ENCODE assay signal across 16 cellular contexts in the genomic region with DNA sequence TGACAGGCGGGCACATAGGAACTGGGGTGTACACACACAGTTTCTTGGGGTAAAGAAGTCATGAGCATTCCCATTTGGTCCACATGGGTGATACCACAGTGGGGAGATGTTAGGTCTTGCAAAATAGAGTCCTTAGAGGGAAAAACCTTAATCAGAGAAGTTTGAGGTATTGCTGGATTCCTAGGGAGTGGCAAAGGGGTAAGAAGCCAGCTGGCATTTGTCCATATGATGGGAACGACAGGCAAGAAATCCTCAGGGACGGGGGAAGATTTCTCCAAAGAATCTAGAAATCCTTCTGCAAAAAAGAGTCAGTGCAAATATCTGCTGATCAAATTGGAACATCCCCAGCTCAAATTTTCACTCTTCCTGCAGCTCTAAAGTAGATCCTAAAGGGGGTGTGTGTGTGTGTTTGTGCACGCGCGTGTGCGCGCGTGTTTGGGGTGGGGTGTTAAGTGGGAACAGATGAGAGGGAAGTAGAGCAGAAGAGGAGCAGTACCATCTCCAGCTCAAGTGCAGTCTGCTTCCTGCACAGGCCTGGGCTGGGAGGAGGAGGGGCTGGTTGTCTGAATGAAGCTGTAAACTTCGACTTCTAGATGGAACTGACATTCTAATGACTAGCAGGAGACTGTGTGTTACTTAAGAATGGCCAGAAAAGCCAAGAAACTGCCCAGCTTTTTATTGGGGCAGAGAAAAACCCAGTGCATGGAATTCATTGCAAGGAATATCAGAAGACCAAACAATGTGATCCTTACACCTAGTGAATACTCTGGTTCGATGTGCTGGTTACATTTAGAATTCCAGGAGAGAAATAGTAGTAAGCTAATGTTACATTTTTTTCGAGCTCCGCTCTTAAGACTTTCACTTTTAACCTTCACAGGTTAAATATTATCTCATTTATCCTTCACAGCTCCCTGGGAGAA.
A peak's percentile ranks its signal among the peaks of the same experiment; 100 is the strongest.
DNase-seq lines count a peak whose midpoint lies in the region; ATAC-seq and TF ChIP-seq lines count a peak whose summit lies in the region.
"Had no signal": no experiment of that assay in that cellular context is flagged by ENCODE, and none has a peak within 500 bp of the region (broad histone marks: within the 10 kb centered on the region; RNA-seq: fewer than 3 reads in every experiment).

No MANE protein-coding gene starts in this region.

- H3K27ac Mint-ChIP-seq in CD4-positive, CD25-positive, alpha-beta regulatory T cell = peak overlapping the region; percentile 15 to 94 (median 17)
- H3K27ac Mint-ChIP-seq: natural killer cell had no signal

- H3K36me3 Mint-ChIP-seq in CD4-positive, CD25-positive, alpha-beta regulatory T cell = no peaks in the 10 kb centered on the region
- H3K36me3 Mint-ChIP-seq: natural killer cell had no signal

- DNase-seq in CD4-positive, CD25-positive, alpha-beta regulatory T cell = peak in 2 of 3 donors; percentile 11 to 26
- DNase-seq in LHCN-M2 (ENCODE audit: low read depth) (peak; percentile 31), fibroblast of lung (ENCODE audit: low read depth in 2 of 2) (peak in 1 of 2 donors; percentile 11), omental fat pad (ENCODE audit: low spot score) (no peak), D341Med (ENCODE audit: low spot score) (no peak), DMS79 treated with DMSO at 0.1 percent for 48 hours (lab: John Stamatoyannopoulos, UW) (no peak), OCI-M1 (lab: John Stamatoyannopoulos, UW) (no peak)
- DNase-seq: activated gamma-delta T cell treated with Interleukin-2 at 50 U/mL for 16 hours; KBM-7; left cardiac atrium; natural killer cell; NCI-H1694; SHP77; stimulated activated CD4-positive, alpha-beta T cell treated with anti-CD3 and anti-CD28 coated beads, Interleukin-4, amount 100 ng/mL, for 1 hour had no signal

- no peak overlapping the region for H3K9ac ChIP-seq in fibroblast of lung (ENCODE audit: insufficient read depth, low read length)

- H3K4me2 ChIP-seq in fibroblast of lung (ENCODE audit: extremely low read depth, insufficient read depth, low read length) = peak overlapping the region; percentile 8

- peaks cover 17 to 53% (median 31%) of the 10 kb centered on the region in 4 donors for H3K4me1 Mint-ChIP-seq in CD4-positive, CD25-positive, alpha-beta regulatory T cell

- H3K36me3 ChIP-seq in CD4-positive, CD25-positive, alpha-beta regulatory T cell (ENCODE audit: control insufficient read depth, insufficient read depth, low read length) = no peaks in the 10 kb centered on the region
- H3K36me3 ChIP-seq in fibroblast of lung (ENCODE audit: control insufficient read depth, insufficient read depth, low read length) = no peaks in the 10 kb centered on the region
- H3K36me3 ChIP-seq: HAP-1, right atrium auricular region had no signal

- no peak overlapping the region for H3K27ac ChIP-seq in CD4-positive, CD25-positive, alpha-beta regulatory T cell (ENCODE audit: insufficient read depth, low read length, poor library complexity, severe bottlenecking)
- H3K27ac ChIP-seq in fibroblast of lung (ENCODE audit: insufficient read depth, low read length) = no peak overlapping the region
- H3K27ac ChIP-seq: right atrium auricular region had no signal

- H3K79me2 ChIP-seq in fibroblast of lung (ENCODE audit: control insufficient read depth, insufficient read depth, low read length) = no peaks in the 10 kb centered on the region

- no peak overlapping the region for H2AFZ ChIP-seq in fibroblast of lung (ENCODE audit: low read length)

- peaks cover 8% of the 10 kb centered on the region for H3K27me3 Mint-ChIP-seq in CD4-positive, CD25-positive, alpha-beta regulatory T cell

- H3K4me3 ChIP-seq in CD4-positive, CD25-positive, alpha-beta regulatory T cell (ENCODE audit: low read depth, low read length) = no peak overlapping the region
- no peak overlapping the region for H3K4me3 ChIP-seq in fibroblast of lung (replicated peaks in 1 of 4; ENCODE audit: control extremely low read depth in 1 of 4, insufficient read depth in 1 of 4, low read depth in 3 of 4, low read length in 4 of 4)
- H3K4me3 ChIP-seq: HAP-1, right atrium auricular region had no signal

- no peak for TF ChIP-seq CTCF in fibroblast of lung (conservative IDR thresholded peaks at IDR 0.05 in 1 of 2, IDR thresholded peaks at IDR 0.05 in 1 of 2; ENCODE audit: low read depth in 1 of 2, low read length in 2 of 2)
- TF ChIP-seq CTCF in omental fat pad (IDR thresholded peaks at IDR 0.05) = no peak

- peak overlapping the region in 3 of 4 donors; percentile 22 to 54 (median 50) for H3K4me3 Mint-ChIP-seq in CD4-positive, CD25-positive, alpha-beta regulatory T cell
- H3K4me3 Mint-ChIP-seq: natural killer cell had no signal

- H3K4me1 ChIP-seq in CD4-positive, CD25-positive, alpha-beta regulatory T cell (ENCODE audit: control insufficient read depth, insufficient read depth, low read length, poor library complexity, severe bottlenecking) = peaks cover 28% of the 10 kb centered on the region
- no peaks in the 10 kb centered on the region for H3K4me1 ChIP-seq in fibroblast of lung (ENCODE audit: control insufficient read depth, extremely low read depth, insufficient read depth, low read length)
- H3K4me1 ChIP-seq: HAP-1, right atrium auricular region had no signal

- no peaks in the 10 kb centered on the region for H3K27me3 ChIP-seq in CD4-positive, CD25-positive, alpha-beta regulatory T cell (ENCODE audit: control insufficient read depth, insufficient read depth, low read length)
- H3K27me3 ChIP-seq in fibroblast of lung (ENCODE audit: control insufficient read depth, insufficient read depth, low read length) = no peaks in the 10 kb centered on the region
- H3K27me3 ChIP-seq: right atrium auricular region had no signal

- no peaks in the 10 kb centered on the region for H3K9me3 ChIP-seq in CD4-positive, CD25-positive, alpha-beta regulatory T cell (ENCODE audit: control insufficient read depth in 2 of 2, low read length in 2 of 2)
- H3K9me3 ChIP-seq in fibroblast of lung (ENCODE audit: control insufficient read depth, insufficient read depth, low read depth, low read length) = no peaks in the 10 kb centered on the region
- H3K9me3 ChIP-seq: HAP-1, right atrium auricular region had no signal

- H3K9me3 Mint-ChIP-seq in CD4-positive, CD25-positive, alpha-beta regulatory T cell = peaks cover 0 to 4% (median 0%) of the 10 kb centered on the region in 7 donors
- H3K9me3 Mint-ChIP-seq: natural killer cell had no signal

- no peaks in the 10 kb centered on the region for H4K20me1 ChIP-seq in fibroblast of lung (ENCODE audit: control insufficient read depth, extremely low read depth, insufficient read depth, low read length)

- ATAC-seq in CD4-positive, CD25-positive, alpha-beta regulatory T cell (ENCODE audit: low read depth in 2 of 2) = peak; percentile 45 to 63
- peak; percentile 75 for ATAC-seq in omental fat pad (ENCODE audit: low FRiP score)
- ATAC-seq: left cardiac atrium, natural killer cell had no signal

Comparison
In these comparisons a context has a peak if more than half of its experiments do, and no peak if none do; other contexts are left out.
1. DNase-seq: peak in CD4-positive, CD25-positive, alpha-beta regulatory T cell (2 of 3) and LHCN-M2 (single experiment); none in omental fat pad (single experiment), D341Med (single experiment), DMS79 treated with DMSO at 0.1 percent for 48 hours (single experiment) and OCI-M1 (single experiment).